1 cellular context compared by ENCODE assay signal in genomic region chr5:80406980-80407734, GRCh38.
TF ChIP-seq lines count a peak whose summit lies in the region.

No MANE protein-coding gene starts in this region.

TF ChIP-seq in GM12878, 131 proteins besides CTCF, POLR2A, EP300 and RAD21:
- TF ChIP-seq ZBTB40 (IDR thresholded peaks at IDR 0.05; ENCODE audit: borderline replicate concordance) (0 out of 2 replicates have a peak, but pooled peaks have one; percentile 9), ZBTB33 (IDR thresholded peaks at IDR 0.05) (peak; percentile 85), PML (IDR thresholded peaks at IDR 0.05; ENCODE audit: low read length) (peak; percentile 82; the same call in 1 of the 2 replicates), HDGF (IDR thresholded peaks at IDR 0.05) (no peak), ZSCAN29 (IDR thresholded peaks at IDR 0.05) (no peak), MAX (IDR thresholded peaks at IDR 0.05; ENCODE audit: low read depth, low read length) (0 out of 2 replicates have a peak, but pooled peaks have one; percentile 31), SRF (IDR thresholded peaks at IDR 0.05; ENCODE audit: low read depth in 2 of 2, low read length in 2 of 2) (no peak), SMARCA5 (IDR thresholded peaks at IDR 0.05) (peak; percentile 42; the same call in 1 of the 2 replicates), EGR1 (IDR thresholded peaks at IDR 0.05; ENCODE audit: borderline replicate concordance in 1 of 2, low read depth in 2 of 2, low read length in 2 of 2) (0 out of 3 replicates have a peak, but pooled peaks of 1 of the 2 experiments have one; percentile 18), ZNF217 (IDR thresholded peaks at IDR 0.05) (0 out of 2 replicates have a peak, but pooled peaks have one; percentile 46), MTA3 (IDR thresholded peaks at IDR 0.05; ENCODE audit: borderline replicate concordance, low read length) (peak; percentile 35; the same call in 1 of the 2 replicates), SIX5 (IDR thresholded peaks at IDR 0.05; ENCODE audit: low read depth, low read length, severe bottlenecking) (no peak), HDAC2 (IDR thresholded peaks at IDR 0.05) (peak; percentile 43; the same call in 1 of the 2 replicates), FOXM1 (IDR thresholded peaks at IDR 0.05; ENCODE audit: low read depth, low read length) (0 out of 2 replicates have a peak, but pooled peaks have one; percentile 21)
- TF ChIP-seq, protein P1, sequence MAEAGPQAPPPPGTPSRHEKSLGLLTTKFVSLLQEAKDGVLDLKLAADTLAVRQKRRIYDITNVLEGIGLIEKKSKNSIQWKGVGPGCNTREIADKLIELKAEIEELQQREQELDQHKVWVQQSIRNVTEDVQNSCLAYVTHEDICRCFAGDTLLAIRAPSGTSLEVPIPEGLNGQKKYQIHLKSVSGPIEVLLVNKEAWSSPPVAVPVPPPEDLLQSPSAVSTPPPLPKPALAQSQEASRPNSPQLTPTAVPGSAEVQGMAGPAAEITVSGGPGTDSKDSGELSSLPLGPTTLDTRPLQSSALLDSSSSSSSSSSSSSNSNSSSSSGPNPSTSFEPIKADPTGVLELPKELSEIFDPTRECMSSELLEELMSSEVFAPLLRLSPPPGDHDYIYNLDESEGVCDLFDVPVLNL (IDR thresholded peaks at IDR 0.05; ENCODE audit: low read depth, low read length), result no peak
